Comparison of ENCODE assay signal across 11 cellular contexts in genomic region chr5:132825165-132825823, GRCh38. TPM values are rescaled to one million over a fixed set of nuclear protein-coding genes. Genes with fewer than 3 reads are reported as not detected.
DNase-seq lines count a peak whose midpoint lies in the region; ATAC-seq and TF ChIP-seq lines count a peak whose summit lies in the region.
"Had no signal": no experiment of that assay in that cellular context is flagged by ENCODE, and none has a peak within 500 bp of the region (broad histone marks: within the 10 kb centered on the region; RNA-seq: fewer than 3 reads in every experiment).

No MANE protein-coding gene starts in this region.

- ATAC-seq in left lobe of liver: no peak
- no peak for ATAC-seq in upper lobe of right lung
- ATAC-seq in GM18498 (IDR thresholded peaks at IDR 0.05; ENCODE audit: unreplicated experiment): no peak

- no peak overlapping the region for H3K27ac ChIP-seq in upper lobe of right lung
- H3K27ac ChIP-seq: parathyroid adenoma had no signal

- no peak for TF ChIP-seq CTCF in upper lobe of right lung (IDR thresholded peaks at IDR 0.05)

- peaks cover 21% of the 10 kb centered on the region for H3K4me1 ChIP-seq in upper lobe of right lung

- no peaks in the 10 kb centered on the region for H3K27me3 ChIP-seq in upper lobe of right lung
- H3K27me3 ChIP-seq in MG63: no peaks in the 10 kb centered on the region

- intact Hi-C loops in upper lobe of right lung (cut with DNase I): no loop called here

- no peaks in the 10 kb centered on the region for H3K9me3 ChIP-seq in upper lobe of right lung
- no peaks in the 10 kb centered on the region for H3K9me3 ChIP-seq in MG63

- peak; percentile 42 for DNase-seq in stimulated activated CD4-positive, alpha-beta T cell treated with anti-CD3 and anti-CD28 coated beads, Interleukin-15, amount 100 ng/mL, for 24 hours
- no peak for DNase-seq in stimulated activated CD4-positive, alpha-beta T cell treated with anti-CD3 and anti-CD28 coated beads, Interleukin-4, amount 100 ng/mL, for 4 hours
- peak; percentile 59 for DNase-seq in astrocyte of the hippocampus (ENCODE audit: low read depth, low spot score)
- DNase-seq in left lobe of liver (ENCODE audit: low spot score): peak; percentile 41
- no peak for DNase-seq in upper lobe of right lung
- no peak for DNase-seq in SW480 (ENCODE audit: low spot score)
- no peak for DNase-seq in MG63
- DNase-seq: activated effector memory CD4-positive, alpha-beta T cell treated with Interleukin-2 at 50 U/mL for 16 hours; hypothalamus had no signal

- H3K36me3 ChIP-seq in upper lobe of right lung (no peaks in the 10 kb centered on the region), MG63 (peaks cover 13% of the 10 kb centered on the region)

- H3K4me3 ChIP-seq in upper lobe of right lung (peak overlapping the region; percentile 10), MG63 (no peak overlapping the region)

RNA-seq across cellular contexts. Expression of gene SHROOM1, which starts 5.2 kb away (rescaled TPM):
- total RNA-seq in left lobe of liver: 41.3 TPM
- 24.2 TPM for total RNA-seq in upper lobe of right lung
- 8.6 and 16.4 TPM in 2 replicates for total RNA-seq in MG63 (2014; rRNA removed; shearing (Covaris generic); ENCODE audit: low replicate concordance)

RNA-seq across cellular contexts. Expression of gene SOWAHA, which starts 12.2 kb away (rescaled TPM):
- total RNA-seq in left lobe of liver: 1.7 TPM
- not detected for total RNA-seq in upper lobe of right lung
- not detected in 2 replicates for total RNA-seq in MG63 (2014; rRNA removed; shearing (Covaris generic); ENCODE audit: low replicate concordance)

RNA-seq across cellular contexts. Expression of gene GDF9, which starts 41.0 kb away (rescaled TPM):
- total RNA-seq in left lobe of liver: 0.15 TPM
- total RNA-seq in upper lobe of right lung: 0.46 TPM
- total RNA-seq in MG63 (2014; rRNA removed; shearing (Covaris generic); ENCODE audit: low replicate concordance): 0.15 TPM in 1 of 2 replicates, not detected in the other

RNA-seq across cellular contexts. Expression of gene UQCRQ, which starts 41.1 kb away (rescaled TPM):
- total RNA-seq in left lobe of liver (727 TPM), upper lobe of right lung (256 TPM)
- 388 and 1,689 TPM in 2 replicates for total RNA-seq in MG63 (2014; rRNA removed; shearing (Covaris generic); ENCODE audit: low replicate concordance)

RNA-seq across cellular contexts. Expression of gene LEAP2, which starts 48.2 kb away (rescaled TPM):
- total RNA-seq in left lobe of liver (168 TPM), upper lobe of right lung (0.69 TPM)
- total RNA-seq in MG63 (2014; rRNA removed; shearing (Covaris generic); ENCODE audit: low replicate concordance): 1.4 TPM in 1 of 2 replicates, not detected in the other

Comparison
In these comparisons a context has a peak if more than half of its experiments do, and no peak if none do; other contexts are left out.
1. DNase-seq: peak in stimulated activated CD4-positive, alpha-beta T cell treated with anti-CD3 and anti-CD28 coated beads, Interleukin-15, amount 100 ng/mL, for 24 hours (single experiment), astrocyte of the hippocampus (single experiment) and left lobe of liver (single experiment); none in stimulated activated CD4-positive, alpha-beta T cell treated with anti-CD3 and anti-CD28 coated beads, Interleukin-4, amount 100 ng/mL, for 4 hours (0 of 2), upper lobe of right lung (single experiment), SW480 (single experiment) and MG63 (single experiment).